ENCODE assay signal across 8 cellular contexts in genomic region chr10:100998991-100999741, GRCh38. TPM values are rescaled to one million over a fixed set of nuclear protein-coding genes. Genes with fewer than 3 reads are reported as not detected.
DNase-seq lines count a peak whose midpoint lies in the region; ATAC-seq and TF ChIP-seq lines count a peak whose summit lies in the region.

No MANE protein-coding gene starts in this region.

- in situ Hi-C loops in GM13977 (cut with MboI; ENCODE audit: low pct_unique_long_range_greater_than_20kb, low sequenced_read_pairs, unreplicated experiment): no loop called here

- H2BK15ac ChIP-seq in mesendoderm (replicated peaks; ENCODE audit: low read depth): no peak overlapping the region

- peak overlapping the region; percentile 36 to 55 for H3K27ac Mint-ChIP-seq in effector memory CD8-positive, alpha-beta T cell

- no peaks in the 10 kb centered on the region for H3K27me3 Mint-ChIP-seq in effector memory CD8-positive, alpha-beta T cell

- H3K36me3 Mint-ChIP-seq in effector memory CD8-positive, alpha-beta T cell (ENCODE audit: insufficient read depth): peaks cover 8% of the 10 kb centered on the region

- peak overlapping the region; percentile 99 for H3K56ac ChIP-seq in mesendoderm (ENCODE audit: low read length)

- no CpG with 5 or more reads among the region's 83 CpGs for WGBS in mesendoderm (ENCODE audit: extremely low coverage, insufficient coverage, low lambda C conversion rate)

- peak; percentile 45 for ATAC-seq in HG02981 (IDR thresholded peaks at IDR 0.05; ENCODE audit: unreplicated experiment)
- ATAC-seq in effector memory CD8-positive, alpha-beta T cell (replicated peaks): peak; percentile 73

- peak overlapping the region; percentile 17 for H3K4ac ChIP-seq in mesendoderm (ENCODE audit: low read depth, low read length)

- no peak overlapping the region for H4K5ac ChIP-seq in mesendoderm (ENCODE audit: low read length)

- H3K79me2 ChIP-seq in mesendoderm (ENCODE audit: control insufficient read depth, insufficient read depth, low read length): peaks cover 12% of the 10 kb centered on the region

- no peaks in the 10 kb centered on the region for H3K27me3 ChIP-seq in mesendoderm (ENCODE audit: insufficient read depth, low read length, poor library complexity)

- peak overlapping the region; percentile 81 for H3K18ac ChIP-seq in mesendoderm (ENCODE audit: low read length)

- H2BK5ac ChIP-seq in mesendoderm (ENCODE audit: low read length): no peak overlapping the region

- peak overlapping the region; percentile 76 to 83 for H3K4me3 Mint-ChIP-seq in effector memory CD8-positive, alpha-beta T cell

- peaks cover 16% of the 10 kb centered on the region for H3K79me1 ChIP-seq in mesendoderm (ENCODE audit: low read length)

- H3K9me3 Mint-ChIP-seq in effector memory CD8-positive, alpha-beta T cell: no peaks in the 10 kb centered on the region

- peak overlapping the region; percentile 98 for H3K23ac ChIP-seq in mesendoderm (ENCODE audit: low read length)

- peaks cover 7% of the 10 kb centered on the region for H3K36me3 ChIP-seq in mesendoderm (ENCODE audit: control insufficient read depth, insufficient read depth, low read length)

- H3K9ac ChIP-seq in mesendoderm (ENCODE audit: low read length): peak overlapping the region; percentile 94

- H2AK5ac ChIP-seq in mesendoderm (ENCODE audit: low read length): peak overlapping the region; percentile 75

- peak overlapping the region; percentile 71 for H3K4me3 ChIP-seq in mesendoderm (ENCODE audit: low read length)

- H4K8ac ChIP-seq in mesendoderm (ENCODE audit: low read depth, low read length): no peak overlapping the region

- H3K4me1 ChIP-seq in mesendoderm (ENCODE audit: control insufficient read depth, low read depth, low read length): peaks cover 17% of the 10 kb centered on the region

- peak overlapping the region; percentile 98 for H3K4me2 ChIP-seq in mesendoderm (ENCODE audit: low read length)

- H2BK120ac ChIP-seq in mesendoderm (ENCODE audit: low read depth, low read length): no peak overlapping the region

- DNase-seq in A172 (ENCODE audit: low spot score): peak; percentile 55
- DNase-seq in GM13977 (ENCODE audit: low spot score): peak; percentile 96
- DNase-seq in NCI-H510A treated with DMSO at 0.1 percent for 48 hours (lab: John Stamatoyannopoulos, UW): peak; percentile 63
- peak; percentile 92 for DNase-seq in activated CD8-positive, alpha-beta memory T cell treated with anti-CD3 and anti-CD28 coated beads for 24 hours
- DNase-seq in effector memory CD8-positive, alpha-beta T cell: peak; percentile 72 to 81 (median 78)
- peak; percentile 74 for DNase-seq in mesendoderm
- DNase-seq in stimulated activated CD8-positive, alpha-beta memory T cell treated with anti-CD3 and anti-CD28 coated beads, Interleukin-15, amount 100 ng/mL, for 1 hour (ENCODE audit: low read depth): peak; percentile 53

- peak overlapping the region; percentile 75 for H3K27ac ChIP-seq in mesendoderm (ENCODE audit: low read depth, low read length)

- peaks cover 20 to 23% of the 10 kb centered on the region in 2 donors for H3K4me1 Mint-ChIP-seq in effector memory CD8-positive, alpha-beta T cell (ENCODE audit: low read depth in 2 of 2)

- TF ChIP-seq CTCF in GM13977 (IDR thresholded peaks at IDR 0.05; ENCODE audit: extremely low read depth, insufficient read depth, missing control alignments): peak; percentile 92

RNA-seq across cellular contexts. Expression of gene LZTS2, which starts 0.4 kb away (rescaled TPM):
- total RNA-seq in A172 (2014; rRNA removed; shearing (Covaris generic)): 66.5 and 76.9 TPM in 2 replicates
- polyA plus RNA-seq in mesendoderm (2013, experiment 1 of 2): 41.5 TPM
- 42.1 TPM for polyA plus RNA-seq in mesendoderm (2013, experiment 2 of 2)

RNA-seq across cellular contexts. Expression of gene TWNK, which starts 11.8 kb away (rescaled TPM):
- 6.4 and 25.1 TPM in 2 replicates for total RNA-seq in A172 (2014; rRNA removed; shearing (Covaris generic))
- polyA plus RNA-seq in mesendoderm (2013, experiment 1 of 2): 20.1 TPM
- 19.7 TPM for polyA plus RNA-seq in mesendoderm (2013, experiment 2 of 2)

RNA-seq across cellular contexts. Expression of gene MRPL43, which starts 11.9 kb away (rescaled TPM):
- 92.5 and 118 TPM in 2 replicates for total RNA-seq in A172 (2014; rRNA removed; shearing (Covaris generic))
- 78.0 TPM for polyA plus RNA-seq in mesendoderm (2013, experiment 1 of 2)
- polyA plus RNA-seq in mesendoderm (2013, experiment 2 of 2): 74.1 TPM

RNA-seq across cellular contexts. Expression of gene SEMA4G, which starts 29.9 kb away (rescaled TPM):
- 0.05 TPM in 1 of 2 replicates, not detected in the other for total RNA-seq in A172 (2014; rRNA removed; shearing (Covaris generic))
- polyA plus RNA-seq in mesendoderm (2013, experiment 1 of 2): 15.2 TPM
- polyA plus RNA-seq in mesendoderm (2013, experiment 2 of 2): 14.6 TPM

RNA-seq across cellular contexts. Expression of gene PDZD7, which starts 31.8 kb away (rescaled TPM):
- 2.2 and 5.0 TPM in 2 replicates for total RNA-seq in A172 (2014; rRNA removed; shearing (Covaris generic))
- 0.39 TPM for polyA plus RNA-seq in mesendoderm (2013, experiment 1 of 2)
- polyA plus RNA-seq in mesendoderm (2013, experiment 2 of 2): 0.39 TPM

Comparison
In these comparisons a context has a peak if more than half of its experiments do, and no peak if none do; other contexts are left out.
1. Peak in every context shown above with its lines: DNase-seq, ATAC-seq, H3K4me3 ChIP-seq and H3K27ac ChIP-seq.